ENCODE assay signal across 26 cellular contexts in the genomic region with DNA sequence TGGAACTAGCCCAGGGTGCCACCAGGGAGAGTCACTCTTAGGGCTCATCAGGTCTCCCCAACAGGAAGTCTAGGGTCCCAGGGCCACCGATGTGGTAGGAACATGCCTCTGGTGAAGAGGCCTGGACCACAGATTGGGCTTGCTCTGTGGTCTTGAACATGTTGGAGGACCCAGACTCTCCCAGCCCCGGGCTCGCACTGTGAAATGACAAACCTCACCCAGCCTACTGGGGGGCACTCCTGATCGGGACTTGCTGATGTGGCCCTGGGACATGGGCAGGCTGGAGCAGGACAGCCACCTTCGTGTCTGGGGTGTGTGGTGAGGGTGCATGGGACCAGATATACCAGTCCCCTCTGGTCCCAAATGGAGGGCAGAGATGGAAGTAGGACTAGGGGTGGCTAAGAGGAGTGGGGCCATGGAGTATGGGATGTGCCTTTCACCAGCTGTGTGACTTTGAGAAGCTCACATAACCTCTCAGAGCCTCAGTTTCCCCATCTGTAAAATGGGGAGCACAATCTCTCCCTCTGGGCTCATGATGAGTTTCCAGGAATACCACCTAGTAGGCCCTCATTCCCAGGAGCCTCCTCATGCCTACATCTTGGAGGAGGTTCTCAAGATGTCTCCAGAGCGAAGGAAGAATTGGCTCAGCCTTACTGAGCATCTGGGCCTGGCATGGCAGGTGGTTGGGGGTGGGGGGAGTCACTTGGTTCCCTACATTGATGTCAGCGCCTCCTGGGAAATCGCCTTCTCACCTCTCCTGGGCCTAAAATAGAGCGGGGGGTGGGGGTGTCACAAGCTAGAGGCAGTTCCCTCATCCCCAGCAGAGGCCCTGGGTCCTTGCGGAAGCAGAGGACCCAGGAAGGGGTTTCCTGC. TPM values are rescaled to one million over a fixed set of nuclear protein-coding genes. Genes with fewer than 3 reads are reported as not detected.
A peak's percentile ranks its signal among the peaks of the same experiment; 100 is the strongest.
DNase-seq lines count a peak whose midpoint lies in the region; ATAC-seq and TF ChIP-seq lines count a peak whose summit lies in the region.
"Had no signal": no experiment of that assay in that cellular context is flagged by ENCODE, and none has a peak within 500 bp of the region (broad histone marks: within the 10 kb centered on the region; RNA-seq: fewer than 3 reads in every experiment).

No MANE protein-coding gene starts in this region.

- WGBS in IMR-90 (ENCODE audit: extremely low coverage in 2 of 2, insufficient read length in 1 of 2), 2 experiments: no CpG with 5 or more reads among the region's 10 CpGs

- no peak for ATAC-seq in CD4-positive, alpha-beta T cell (ENCODE audit: poor library complexity)
- no peak for ATAC-seq in IMR-90 (ENCODE audit: low read depth)
- ATAC-seq in natural killer cell: no peak
- no peak for ATAC-seq in lower lobe of right lung
- ATAC-seq: foreskin keratinocyte had no signal

- no peak for DNase-seq in CD4-positive, alpha-beta T cell
- no peak for DNase-seq in IMR-90
- DNase-seq in cardiac muscle cell (ENCODE audit: low read depth in 1 of 2, low spot score in 1 of 2): peak in 1 of 2 donors; percentile 80
- DNase-seq in mesothelial cell of epicardium (ENCODE audit: low spot score in 2 of 2, unreplicated experiment in 2 of 2): no peak
- no peak for DNase-seq in NOMO-1 treated with DMSO at 0.1 percent for 48 hours (lab: John Stamatoyannopoulos, UW; ENCODE audit: unreplicated experiment)
- DNase-seq in natural killer cell: no peak
- no peak for DNase-seq in lower lobe of right lung
- DNase-seq in Karpas-422: no peak
- DNase-seq: activated CD4-positive, alpha-beta T cell treated with anti-CD3 and anti-CD28 coated beads, Interleukin-2, amount 50 U/mL, for 4 hours; activated naive CD4-positive, alpha-beta T cell treated with anti-CD3 and anti-CD28 coated beads, Interleukin-2, amount 10 ng/mL, durations not matched to agents 7 days and 5 days; BE2C; cortex of kidney; DMS79; foreskin keratinocyte; mesendoderm; NCI-H2029 treated with DMSO at 0.1 percent for 48 hours; NCI-H226; NCI-H69; stimulated activated CD8-positive, alpha-beta memory T cell treated with anti-CD3 and anti-CD28 coated beads, Interleukin-4, amount 100 ng/mL, for 48 hours; T-helper 1 cell; tibial artery had no signal

- peaks cover 2% of the 10 kb centered on the region; the same call in 1 of the 2 replicates for H3K4me1 ChIP-seq in IMR-90 (ENCODE audit: control insufficient read depth, insufficient read depth, low read length)
- peaks cover 11% of the 10 kb centered on the region for H3K4me1 ChIP-seq in cardiac muscle cell (ENCODE audit: low read depth)
- H3K4me1 ChIP-seq in lower lobe of right lung: peaks cover 14% of the 10 kb centered on the region
- no peaks in the 10 kb centered on the region for H3K4me1 ChIP-seq in Karpas-422 (ENCODE audit: low read length)
- H3K4me1 ChIP-seq: foreskin keratinocyte had no signal

- H3K4me3 ChIP-seq in IMR-90 (ENCODE audit: insufficient read depth, low read depth, low read length): no peak overlapping the region
- no peak overlapping the region for H3K4me3 ChIP-seq in cardiac muscle cell
- H3K4me3 ChIP-seq in lower lobe of right lung: no peak overlapping the region
- H3K4me3 ChIP-seq in Karpas-422 (ENCODE audit: low read length): no peak overlapping the region
- H3K4me3 ChIP-seq: esophagus muscularis mucosa, hepatocyte, Peyer's patch, SJSA1, skin epidermis, tibial artery had no signal

- peak overlapping the region; percentile 56 for H3K4me3 Mint-ChIP-seq in CD4-positive, alpha-beta T cell
- H3K4me3 Mint-ChIP-seq in mesothelial cell of epicardium (peak overlapping the region; percentile 59), natural killer cell (no peak overlapping the region)

- no peak overlapping the region for H3K14ac ChIP-seq in IMR-90 (replicated peaks; ENCODE audit: low read depth, low read length)

- no peaks in the 10 kb centered on the region for H3K9me3 ChIP-seq in CD4-positive, alpha-beta T cell (ENCODE audit: control insufficient read depth, low read length)
- no peaks in the 10 kb centered on the region for H3K9me3 ChIP-seq in IMR-90 (ENCODE audit: control insufficient read depth, insufficient read depth, low read length)
- H3K9me3 ChIP-seq in cardiac muscle cell (ENCODE audit: low read depth): no peaks in the 10 kb centered on the region
- H3K9me3 ChIP-seq in lower lobe of right lung: no peaks in the 10 kb centered on the region
- no peaks in the 10 kb centered on the region for H3K9me3 ChIP-seq in Karpas-422 (ENCODE audit: low read length)
- H3K9me3 ChIP-seq: BE2C, esophagus muscularis mucosa, Peyer's patch, tibial artery had no signal

- no peak overlapping the region for H2AK5ac ChIP-seq in IMR-90 (ENCODE audit: low read depth, low read length)

- no peaks in the 10 kb centered on the region for H3K79me1 ChIP-seq in IMR-90 (ENCODE audit: low read depth in 1 of 2, low read length in 2 of 2)

- no peak overlapping the region for H2BK15ac ChIP-seq in IMR-90 (ENCODE audit: low read depth, low read length)

- no peaks in the 10 kb centered on the region for H3K4me1 Mint-ChIP-seq in CD4-positive, alpha-beta T cell (ENCODE audit: low read depth)
- no peaks in the 10 kb centered on the region for H3K4me1 Mint-ChIP-seq in mesothelial cell of epicardium
- no peaks in the 10 kb centered on the region for H3K4me1 Mint-ChIP-seq in natural killer cell
- H3K4me1 Mint-ChIP-seq: activated naive CD4-positive, alpha-beta T cell treated with anti-CD3 and anti-CD28 coated beads, Interleukin-2, amount 10 ng/mL, durations not matched to agents 7 days and 5 days had no signal

- H3K79me2 ChIP-seq in Karpas-422 (ENCODE audit: low read length): no peaks in the 10 kb centered on the region
- H3K79me2 ChIP-seq: hepatocyte had no signal

- H4K8ac ChIP-seq in IMR-90 (ENCODE audit: low read depth in 2 of 2, low read length in 2 of 2): no peak overlapping the region

- H3K4me2 ChIP-seq in IMR-90 (ENCODE audit: low read depth, low read length) (no peak overlapping the region), Karpas-422 (ENCODE audit: low read depth, low read length, poor library complexity, severe bottlenecking) (no peak overlapping the region)

- H3K27ac ChIP-seq in CD4-positive, alpha-beta T cell (ENCODE audit: low read depth, low read length): no peak overlapping the region
- H3K27ac ChIP-seq in IMR-90 (ENCODE audit: insufficient read depth, low read length) (no peak overlapping the region), cardiac muscle cell (peak overlapping the region; percentile 72), lower lobe of right lung (no peak overlapping the region), Karpas-422 (ENCODE audit: low read length) (no peak overlapping the region)
- H3K27ac ChIP-seq: esophagus muscularis mucosa, foreskin keratinocyte, hepatocyte, Peyer's patch, SJSA1, skin epidermis, tibial artery had no signal

- H3K9ac ChIP-seq in IMR-90 (ENCODE audit: low read depth, low read length): no peak overlapping the region
- H3K9ac ChIP-seq in Karpas-422 (ENCODE audit: low read length): no peak overlapping the region

- H2BK5ac ChIP-seq in IMR-90 (ENCODE audit: low read depth, low read length, poor library complexity, severe bottlenecking): no peak overlapping the region

- no peak for TF ChIP-seq CTCF in CD4-positive, alpha-beta T cell (IDR thresholded peaks at IDR 0.05)
- TF ChIP-seq CTCF in IMR-90 (conservative IDR thresholded peaks at IDR 0.05; ENCODE audit: low read depth, low read length) (no peak), cardiac muscle cell (IDR thresholded peaks at IDR 0.05; ENCODE audit: low read depth, low read length) (no peak), mesothelial cell of epicardium (IDR thresholded peaks at IDR 0.05; ENCODE audit: unreplicated experiment) (no peak), natural killer cell (IDR thresholded peaks at IDR 0.05) (no peak), lower lobe of right lung (IDR thresholded peaks at IDR 0.05) (no peak)

- dilution Hi-C loops in IMR-90 (cut with HindIII; ENCODE audit: low sequenced_read_pairs, unreplicated experiment): no loop called here

- H3K27ac Mint-ChIP-seq in CD4-positive, alpha-beta T cell: no peak overlapping the region
- H3K27ac Mint-ChIP-seq in mesothelial cell of epicardium: no peak overlapping the region
- H3K27ac Mint-ChIP-seq in natural killer cell: no peak overlapping the region
- H3K27ac Mint-ChIP-seq: activated naive CD4-positive, alpha-beta T cell treated with anti-CD3 and anti-CD28 coated beads, Interleukin-2, amount 10 ng/mL, durations not matched to agents 7 days and 5 days had no signal

- no peak overlapping the region for H2AK9ac ChIP-seq in IMR-90 (replicated peaks; ENCODE audit: low read depth, low read length, poor library complexity)

- BruUV-seq in IMR-90 (replicated peaks; lab: Mats Ljungman, UMichigan): no TSS peak

- H3K36me3 ChIP-seq in IMR-90 (ENCODE audit: control insufficient read depth, insufficient read depth, low read length) (no peaks in the 10 kb centered on the region), cardiac muscle cell (no peaks in the 10 kb centered on the region), lower lobe of right lung (no peaks in the 10 kb centered on the region), Karpas-422 (ENCODE audit: insufficient read depth, low read length) (no peaks in the 10 kb centered on the region)
- H3K36me3 ChIP-seq: BE2C, esophagus muscularis mucosa, Peyer's patch had no signal

- H3K9me1 ChIP-seq in IMR-90 (ENCODE audit: insufficient read depth, low read length): 0 out of 2 replicates have a peak, but pooled peaks cover 2% of the 10 kb centered on the region

- in situ Hi-C loops in IMR-90 (cut with MboI; ENCODE audit: low sequenced_read_pairs): no loop called here

- H3K56ac ChIP-seq in IMR-90 (ENCODE audit: extremely low read depth, insufficient read depth, low read length): no peak overlapping the region

- H4K91ac ChIP-seq in IMR-90 (ENCODE audit: insufficient read depth, low read depth, low read length): no peak overlapping the region

- H4K5ac ChIP-seq in IMR-90 (ENCODE audit: low read depth, low read length): no peak overlapping the region

- peaks cover 38% of the 10 kb centered on the region for H3K27me3 ChIP-seq in CD4-positive, alpha-beta T cell (ENCODE audit: control insufficient read depth, insufficient read depth, low read length)
- H3K27me3 ChIP-seq in IMR-90 (ENCODE audit: control insufficient read depth, insufficient read depth, low read length) (peaks cover 42% of the 10 kb centered on the region), cardiac muscle cell (no peaks in the 10 kb centered on the region), lower lobe of right lung (ENCODE audit: low read depth) (peaks cover 46% of the 10 kb centered on the region), Karpas-422 (ENCODE audit: low read length) (no peaks in the 10 kb centered on the region)

- H3K4ac ChIP-seq in IMR-90 (ENCODE audit: low read depth, low read length): no peak overlapping the region

- POLR2A ChIA-PET in CD4-positive, alpha-beta T cell (lab: Charles Lee): no interaction called here
- POLR2A ChIA-PET in IMR-90 (lab: Charles Lee; ENCODE audit: unreplicated experiment): interaction anchor here (0.6 kb wide), 1 partner anchor 103 kb away, joined by 3 read pairs; no protein-coding TSS in a partner anchor

- H3K9me2 ChIP-seq in Karpas-422 (replicated peaks; ENCODE audit: insufficient read depth, low read length): no peaks in the 10 kb centered on the region

- H3K9me3 Mint-ChIP-seq in CD4-positive, alpha-beta T cell: no peaks in the 10 kb centered on the region
- H3K9me3 Mint-ChIP-seq in mesothelial cell of epicardium: no peaks in the 10 kb centered on the region
- H3K9me3 Mint-ChIP-seq in natural killer cell: no peaks in the 10 kb centered on the region
- H3K9me3 Mint-ChIP-seq: activated naive CD4-positive, alpha-beta T cell treated with anti-CD3 and anti-CD28 coated beads, Interleukin-2, amount 10 ng/mL, durations not matched to agents 7 days and 5 days had no signal

- H3K23ac ChIP-seq in IMR-90 (ENCODE audit: low read depth, low read length): no peak overlapping the region

- H2BK120ac ChIP-seq in IMR-90 (ENCODE audit: low read depth, low read length): no peak overlapping the region

- no peak overlapping the region for H3K18ac ChIP-seq in IMR-90 (ENCODE audit: low read depth, low read length)

- H4K20me1 ChIP-seq in IMR-90 (ENCODE audit: insufficient read depth, low read length): no peaks in the 10 kb centered on the region; the same call in 1 of the 2 replicates
- no peaks in the 10 kb centered on the region for H4K20me1 ChIP-seq in Karpas-422 (ENCODE audit: insufficient read depth, low read depth, low read length)

- H2AFZ ChIP-seq in IMR-90 (replicated peaks; ENCODE audit: low read length, poor library complexity) (peak overlapping the region; percentile 11), Karpas-422 (ENCODE audit: low read length) (no peak overlapping the region)

- no peaks in the 10 kb centered on the region for H3K36me3 Mint-ChIP-seq in CD4-positive, alpha-beta T cell (ENCODE audit: low read depth)
- H3K36me3 Mint-ChIP-seq in mesothelial cell of epicardium (no peaks in the 10 kb centered on the region), natural killer cell (no peaks in the 10 kb centered on the region)
- H3K36me3 Mint-ChIP-seq: activated naive CD4-positive, alpha-beta T cell treated with anti-CD3 and anti-CD28 coated beads, Interleukin-2, amount 10 ng/mL, durations not matched to agents 7 days and 5 days had no signal

- TF ChIP-seq RAD21 in IMR-90 (IDR thresholded peaks at IDR 0.05; ENCODE audit: low read length): no peak

- H3K27me3 Mint-ChIP-seq in CD4-positive, alpha-beta T cell: peaks cover 42% of the 10 kb centered on the region
- H3K27me3 Mint-ChIP-seq in mesothelial cell of epicardium (ENCODE audit: low read depth) (peaks cover 28% of the 10 kb centered on the region), natural killer cell (ENCODE audit: low read depth in 2 of 2) (peaks cover 0 to 25% of the 10 kb centered on the region in 2 donors)

- CTCF ChIA-PET in CD4-positive, alpha-beta T cell (lab: Charles Lee): no interaction called here
- CTCF ChIA-PET in IMR-90 (lab: Yijun Ruan, JAX): no interaction called here

- no peak overlapping the region for H2BK20ac ChIP-seq in IMR-90 (ENCODE audit: low read depth, low read length)

- intact Hi-C loops in CD4-positive, alpha-beta T cell (cut with DNase I, micrococcal nuclease): no loop called here
- intact Hi-C loops in IMR-90 (cut with micrococcal nuclease) (no loop called here), natural killer cell (cut with micrococcal nuclease) (no loop called here), lower lobe of right lung (cut with DNase I) (no loop called here)

- TF ChIP-seq POLR2A in IMR-90 (IDR thresholded peaks at IDR 0.05; ENCODE audit: low read depth, low read length): no peak

RNA-seq across cellular contexts. Expression of gene ADAM11, which starts 1.5 kb away (rescaled TPM):
- total RNA-seq in CD4-positive, alpha-beta T cell: under 1 TPM; 0.16 to 0.47 TPM
- total RNA-seq in IMR-90 (2012; rRNA removed) (0.28 and 0.36 TPM in 2 replicates), cardiac muscle cell (72.3 and 116 TPM in 2 replicates), mesothelial cell of epicardium (8.5 to 10.1 TPM (median 9.2 TPM) in 3 replicates), natural killer cell (under 1 TPM; 0.18 to 0.28 (median 0.28) TPM), lower lobe of right lung (0.41 TPM)
- polyA plus RNA-seq in IMR-90 (2012; rRNA removed) (0.46 and 0.53 TPM in 2 replicates), cardiac muscle cell (22.3 and 29.1 TPM in 2 replicates)
- polyA plus RNA-seq in IMR-90 (2012; cell fraction: cytosol; rRNA removed): 0.79 and 0.87 TPM in 2 replicates
- polyA plus RNA-seq in IMR-90 (2012; cell fraction: nucleus; rRNA removed; ENCODE audit: low replicate concordance): 1.2 and 3.1 TPM in 2 replicates
- total RNA-seq in Karpas-422 (2014; rRNA removed; shearing (Covaris generic); ENCODE audit: low replicate concordance): 1.3 and 1.7 TPM in 2 replicates

RNA-seq across cellular contexts. Expression of gene DBF4B, which starts 48.8 kb away (rescaled TPM):
- total RNA-seq in CD4-positive, alpha-beta T cell: 1 to 10 TPM; 1.5 TPM
- total RNA-seq in IMR-90 (2012; rRNA removed) (3.6 TPM in 2 replicates), cardiac muscle cell (12.2 and 26.8 TPM in 2 replicates), mesothelial cell of epicardium (16.9 to 17.9 TPM (median 17.6 TPM) in 3 replicates), natural killer cell (1 to 10 TPM; 3.0 to 4.1 (median 4.1) TPM), lower lobe of right lung (6.8 TPM)
- polyA plus RNA-seq in IMR-90 (2012; rRNA removed) (10.2 and 10.7 TPM in 2 replicates), cardiac muscle cell (15.3 and 23.2 TPM in 2 replicates)
- 4.1 and 4.7 TPM in 2 replicates for polyA plus RNA-seq in IMR-90 (2012; cell fraction: cytosol; rRNA removed)
- 24.8 and 38.2 TPM in 2 replicates for polyA plus RNA-seq in IMR-90 (2012; cell fraction: nucleus; rRNA removed; ENCODE audit: low replicate concordance)
- total RNA-seq in Karpas-422 (2014; rRNA removed; shearing (Covaris generic); ENCODE audit: low replicate concordance): 11.6 and 16.2 TPM in 2 replicates
